Comparison of ENCODE assay signal across 2 cellular contexts in the genomic region with DNA sequence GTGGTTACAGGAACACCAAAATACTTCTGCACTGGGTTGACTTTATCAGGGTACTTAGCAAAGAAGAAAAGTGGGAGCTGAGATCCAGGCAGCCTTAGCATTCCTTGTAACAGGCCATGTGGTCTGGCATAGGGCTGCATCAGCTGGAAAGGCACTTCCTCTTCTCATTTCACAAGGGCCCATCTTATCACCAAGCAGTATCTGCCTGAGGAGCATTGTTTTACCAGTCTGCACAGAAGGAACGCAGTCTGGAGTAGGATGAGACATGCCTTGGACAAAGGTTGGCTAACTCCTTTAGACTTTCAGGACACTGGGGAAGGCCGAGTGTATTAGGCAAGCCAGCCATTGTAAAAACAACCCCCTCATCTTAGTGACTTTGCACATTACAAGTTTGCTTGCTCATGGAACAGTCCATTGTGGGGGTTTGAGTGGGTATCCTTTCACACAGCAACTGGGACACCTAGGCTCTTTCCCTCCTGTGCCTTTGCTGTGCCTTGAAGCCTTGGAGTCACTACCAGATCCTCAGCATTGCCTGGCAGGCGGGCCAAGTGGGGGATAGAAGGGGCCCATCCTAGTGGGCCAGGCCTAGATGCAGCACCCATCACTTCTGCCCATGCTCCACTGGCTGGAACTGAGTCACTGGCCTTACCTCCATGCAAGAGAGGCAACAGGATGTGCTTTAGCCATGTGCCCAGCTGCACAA.
TF ChIP-seq lines count a peak whose summit lies in the region.

No MANE protein-coding gene starts in this region.

TF ChIP-seq in endothelial cell of umbilical vein, 7 proteins besides CTCF, POLR2A, EP300 and RAD21:
- TF ChIP-seq GATA2 (IDR thresholded peaks at IDR 0.05; ENCODE audit: insufficient read depth, insufficient read length, low read depth, low read length): no peak
- no peak for TF ChIP-seq MYC (IDR thresholded peaks at IDR 0.05; ENCODE audit: low read depth, low read length)
- TF ChIP-seq POLR2AphosphoS5 (IDR thresholded peaks at IDR 0.05; ENCODE audit: insufficient read depth, low read depth, low read length): no peak
- no peak for TF ChIP-seq JUN (IDR thresholded peaks at IDR 0.05; ENCODE audit: borderline replicate concordance, insufficient read depth, insufficient read length, low read depth)
- TF ChIP-seq, protein P1, sequence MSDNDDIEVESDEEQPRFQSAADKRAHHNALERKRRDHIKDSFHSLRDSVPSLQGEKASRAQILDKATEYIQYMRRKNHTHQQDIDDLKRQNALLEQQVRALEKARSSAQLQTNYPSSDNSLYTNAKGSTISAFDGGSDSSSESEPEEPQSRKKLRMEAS (IDR thresholded peaks at IDR 0.05; ENCODE audit: insufficient read depth, insufficient read length): no peak
- TF ChIP-seq FOS (IDR thresholded peaks at IDR 0.05; ENCODE audit: borderline replicate concordance, insufficient read depth, low read length): no peak
- TF ChIP-seq EZH2 (IDR thresholded peaks at IDR 0.05; ENCODE audit: borderline replicate concordance, low read depth, low read length, severe bottlenecking): no peak

TF ChIP-seq in WTC11, 78 proteins besides CTCF, POLR2A, EP300 and RAD21:
- TF ChIP-seq, protein P2, sequence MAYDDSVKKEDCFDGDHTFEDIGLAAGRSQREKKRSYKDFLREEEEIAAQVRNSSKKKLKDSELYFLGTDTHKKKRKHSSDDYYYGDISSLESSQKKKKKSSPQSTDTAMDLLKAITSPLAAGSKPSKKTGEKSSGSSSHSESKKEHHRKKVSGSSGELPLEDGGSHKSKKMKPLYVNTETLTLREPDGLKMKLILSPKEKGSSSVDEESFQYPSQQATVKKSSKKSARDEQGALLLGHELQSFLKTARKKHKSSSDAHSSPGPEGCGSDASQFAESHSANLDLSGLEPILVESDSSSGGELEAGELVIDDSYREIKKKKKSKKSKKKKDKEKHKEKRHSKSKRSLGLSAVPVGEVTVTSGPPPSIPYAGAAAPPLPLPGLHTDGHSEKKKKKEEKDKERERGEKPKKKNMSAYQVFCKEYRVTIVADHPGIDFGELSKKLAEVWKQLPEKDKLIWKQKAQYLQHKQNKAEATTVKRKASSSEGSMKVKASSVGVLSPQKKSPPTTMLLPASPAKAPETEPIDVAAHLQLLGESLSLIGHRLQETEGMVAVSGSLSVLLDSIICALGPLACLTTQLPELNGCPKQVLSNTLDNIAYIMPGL (CRISPR knock-in tag; IDR thresholded peaks at IDR 0.05): no peak
- TF ChIP-seq ZNF232 (CRISPR knock-in tag; IDR thresholded peaks at IDR 0.05): no peak
- TF ChIP-seq, protein P3, sequence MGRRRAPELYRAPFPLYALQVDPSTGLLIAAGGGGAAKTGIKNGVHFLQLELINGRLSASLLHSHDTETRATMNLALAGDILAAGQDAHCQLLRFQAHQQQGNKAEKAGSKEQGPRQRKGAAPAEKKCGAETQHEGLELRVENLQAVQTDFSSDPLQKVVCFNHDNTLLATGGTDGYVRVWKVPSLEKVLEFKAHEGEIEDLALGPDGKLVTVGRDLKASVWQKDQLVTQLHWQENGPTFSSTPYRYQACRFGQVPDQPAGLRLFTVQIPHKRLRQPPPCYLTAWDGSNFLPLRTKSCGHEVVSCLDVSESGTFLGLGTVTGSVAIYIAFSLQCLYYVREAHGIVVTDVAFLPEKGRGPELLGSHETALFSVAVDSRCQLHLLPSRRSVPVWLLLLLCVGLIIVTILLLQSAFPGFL (CRISPR knock-in tag; IDR thresholded peaks at IDR 0.05; ENCODE audit: borderline replicate concordance): no peak
- no peak for TF ChIP-seq E2F5 (CRISPR knock-in tag; IDR thresholded peaks at IDR 0.05)
- TF ChIP-seq ZNF138 (CRISPR knock-in tag; conservative IDR thresholded peaks at IDR 0.05): no peak
- no peak for TF ChIP-seq USF1 (CRISPR knock-in tag; IDR thresholded peaks at IDR 0.05)
- TF ChIP-seq, protein P4, sequence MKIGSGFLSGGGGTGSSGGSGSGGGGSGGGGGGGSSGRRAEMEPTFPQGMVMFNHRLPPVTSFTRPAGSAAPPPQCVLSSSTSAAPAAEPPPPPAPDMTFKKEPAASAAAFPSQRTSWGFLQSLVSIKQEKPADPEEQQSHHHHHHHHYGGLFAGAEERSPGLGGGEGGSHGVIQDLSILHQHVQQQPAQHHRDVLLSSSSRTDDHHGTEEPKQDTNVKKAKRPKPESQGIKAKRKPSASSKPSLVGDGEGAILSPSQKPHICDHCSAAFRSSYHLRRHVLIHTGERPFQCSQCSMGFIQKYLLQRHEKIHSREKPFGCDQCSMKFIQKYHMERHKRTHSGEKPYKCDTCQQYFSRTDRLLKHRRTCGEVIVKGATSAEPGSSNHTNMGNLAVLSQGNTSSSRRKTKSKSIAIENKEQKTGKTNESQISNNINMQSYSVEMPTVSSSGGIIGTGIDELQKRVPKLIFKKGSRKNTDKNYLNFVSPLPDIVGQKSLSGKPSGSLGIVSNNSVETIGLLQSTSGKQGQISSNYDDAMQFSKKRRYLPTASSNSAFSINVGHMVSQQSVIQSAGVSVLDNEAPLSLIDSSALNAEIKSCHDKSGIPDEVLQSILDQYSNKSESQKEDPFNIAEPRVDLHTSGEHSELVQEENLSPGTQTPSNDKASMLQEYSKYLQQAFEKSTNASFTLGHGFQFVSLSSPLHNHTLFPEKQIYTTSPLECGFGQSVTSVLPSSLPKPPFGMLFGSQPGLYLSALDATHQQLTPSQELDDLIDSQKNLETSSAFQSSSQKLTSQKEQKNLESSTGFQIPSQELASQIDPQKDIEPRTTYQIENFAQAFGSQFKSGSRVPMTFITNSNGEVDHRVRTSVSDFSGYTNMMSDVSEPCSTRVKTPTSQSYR (CRISPR knock-in tag; IDR thresholded peaks at IDR 0.05): no peak
- TF ChIP-seq, protein P5, sequence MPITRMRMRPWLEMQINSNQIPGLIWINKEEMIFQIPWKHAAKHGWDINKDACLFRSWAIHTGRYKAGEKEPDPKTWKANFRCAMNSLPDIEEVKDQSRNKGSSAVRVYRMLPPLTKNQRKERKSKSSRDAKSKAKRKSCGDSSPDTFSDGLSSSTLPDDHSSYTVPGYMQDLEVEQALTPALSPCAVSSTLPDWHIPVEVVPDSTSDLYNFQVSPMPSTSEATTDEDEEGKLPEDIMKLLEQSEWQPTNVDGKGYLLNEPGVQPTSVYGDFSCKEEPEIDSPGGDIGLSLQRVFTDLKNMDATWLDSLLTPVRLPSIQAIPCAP (CRISPR knock-in tag; IDR thresholded peaks at IDR 0.05): no peak
- TF ChIP-seq, protein P6, sequence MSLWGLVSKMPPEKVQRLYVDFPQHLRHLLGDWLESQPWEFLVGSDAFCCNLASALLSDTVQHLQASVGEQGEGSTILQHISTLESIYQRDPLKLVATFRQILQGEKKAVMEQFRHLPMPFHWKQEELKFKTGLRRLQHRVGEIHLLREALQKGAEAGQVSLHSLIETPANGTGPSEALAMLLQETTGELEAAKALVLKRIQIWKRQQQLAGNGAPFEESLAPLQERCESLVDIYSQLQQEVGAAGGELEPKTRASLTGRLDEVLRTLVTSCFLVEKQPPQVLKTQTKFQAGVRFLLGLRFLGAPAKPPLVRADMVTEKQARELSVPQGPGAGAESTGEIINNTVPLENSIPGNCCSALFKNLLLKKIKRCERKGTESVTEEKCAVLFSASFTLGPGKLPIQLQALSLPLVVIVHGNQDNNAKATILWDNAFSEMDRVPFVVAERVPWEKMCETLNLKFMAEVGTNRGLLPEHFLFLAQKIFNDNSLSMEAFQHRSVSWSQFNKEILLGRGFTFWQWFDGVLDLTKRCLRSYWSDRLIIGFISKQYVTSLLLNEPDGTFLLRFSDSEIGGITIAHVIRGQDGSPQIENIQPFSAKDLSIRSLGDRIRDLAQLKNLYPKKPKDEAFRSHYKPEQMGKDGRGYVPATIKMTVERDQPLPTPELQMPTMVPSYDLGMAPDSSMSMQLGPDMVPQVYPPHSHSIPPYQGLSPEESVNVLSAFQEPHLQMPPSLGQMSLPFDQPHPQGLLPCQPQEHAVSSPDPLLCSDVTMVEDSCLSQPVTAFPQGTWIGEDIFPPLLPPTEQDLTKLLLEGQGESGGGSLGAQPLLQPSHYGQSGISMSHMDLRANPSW (CRISPR knock-in tag; conservative IDR thresholded peaks at IDR 0.05; ENCODE audit: low read depth): no peak
